ENCODE assay signal across 9 cellular contexts in the genomic region with DNA sequence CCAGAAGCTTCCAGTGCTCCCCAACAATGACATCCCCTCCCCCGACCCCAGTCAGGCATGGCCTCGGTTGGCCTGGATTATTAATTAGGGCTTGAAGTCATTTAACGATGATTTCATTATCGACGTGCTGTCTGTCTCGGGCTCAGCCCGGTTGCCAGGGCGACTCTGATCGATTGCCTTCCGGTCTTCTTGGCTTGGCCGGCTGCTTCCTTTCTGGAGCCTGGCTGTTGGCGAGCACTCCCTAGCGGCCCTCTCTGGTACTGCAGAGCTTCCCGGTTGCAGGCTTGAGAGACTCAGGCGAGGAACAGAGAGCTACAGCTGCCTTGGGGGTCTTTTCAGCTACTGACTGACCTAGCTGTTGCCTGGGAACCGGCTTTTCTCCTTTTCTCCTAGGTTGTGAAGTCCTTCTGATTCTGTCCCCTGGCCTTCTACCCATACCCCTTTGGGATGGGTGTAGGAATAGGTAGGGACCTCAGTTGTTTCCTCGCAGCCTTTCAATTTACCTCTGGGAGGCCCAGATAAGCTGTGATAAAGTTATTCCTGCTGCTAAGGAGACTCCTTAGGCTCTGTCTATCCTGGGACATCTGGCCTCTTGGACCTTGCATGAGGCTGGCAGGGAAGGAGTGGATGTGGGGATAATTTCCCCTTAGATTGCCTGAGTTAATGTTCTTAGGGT. TPM values are rescaled to one million over a fixed set of nuclear protein-coding genes. Genes with fewer than 3 reads are reported as not detected.
DNase-seq lines count a peak whose midpoint lies in the region; ATAC-seq and TF ChIP-seq lines count a peak whose summit lies in the region.
"Had no signal": no experiment of that assay in that cellular context is flagged by ENCODE, and none has a peak within 500 bp of the region (broad histone marks: within the 10 kb centered on the region; RNA-seq: fewer than 3 reads in every experiment).

No MANE protein-coding gene starts in this region.

- TF ChIP-seq POLR2A in GM18951 (IDR thresholded peaks at IDR 0.05; ENCODE audit: extremely low read depth, insufficient read depth, insufficient read length): peak; percentile 29

- H3K4me1 Mint-ChIP-seq in stimulated activated effector memory CD8-positive, alpha-beta T cell treated with anti-CD3 and anti-CD28 coated beads, Interleukin-12 subunit alpha, Interleukin-12 subunit beta, amount 100 ng/mL, for 72 hours: peaks cover 28% of the 10 kb centered on the region

- no peaks in the 10 kb centered on the region for H3K9me3 ChIP-seq in BLaER1 treated with 17β-estradiol and CSF1 and Interleukin-3, amounts not matched to agents 10 nM and 100 nM (replicated peaks in 1 of 11)

- H3K27ac Mint-ChIP-seq in stimulated activated effector memory CD8-positive, alpha-beta T cell treated with anti-CD3 and anti-CD28 coated beads, Interleukin-12 subunit alpha, Interleukin-12 subunit beta, amount 100 ng/mL, for 72 hours: peak overlapping the region; percentile 80

- peaks cover 52 to 86% (median 73%) of the 10 kb centered on the region in 11 experiments for H3K27me3 ChIP-seq in BLaER1 treated with 17β-estradiol and CSF1 and Interleukin-3, amounts not matched to agents 10 nM and 100 nM

- ATAC-seq in HG03354 (IDR thresholded peaks at IDR 0.05; ENCODE audit: poor library complexity, severe bottlenecking, unreplicated experiment): peak; percentile 76
- peak; percentile 76 for ATAC-seq in esophagus mucosa
- ATAC-seq in stimulated activated effector memory CD8-positive, alpha-beta T cell treated with anti-CD3 and anti-CD28 coated beads, Interleukin-12 subunit alpha, Interleukin-12 subunit beta, amount 100 ng/mL, for 72 hours: peak; percentile 88

- no peaks in the 10 kb centered on the region for H3K36me3 ChIP-seq in BLaER1 treated with 17β-estradiol and CSF1 and Interleukin-3, amounts not matched to agents 10 nM and 100 nM

- DNase-seq in NCI-H82 (lab: John Stamatoyannopoulos, UW) (peak; percentile 93), myocyte (ENCODE audit: low read depth) (peak; percentile 76)
- peak; percentile 81 for DNase-seq in activated CD8-positive, alpha-beta memory T cell treated with anti-CD3 and anti-CD28 coated beads, Interleukin-2, amount 50 U/mL, for 4 hours
- DNase-seq in stimulated activated effector memory CD8-positive, alpha-beta T cell treated with anti-CD3 and anti-CD28 coated beads, Interleukin-12 subunit alpha, Interleukin-12 subunit beta, amount 100 ng/mL, for 72 hours (ENCODE audit: low spot score in 2 of 2): peak; percentile 90 to 95

- H3K4me1 ChIP-seq in BLaER1 treated with 17β-estradiol and CSF1 and Interleukin-3, amounts not matched to agents 10 nM and 100 nM: peaks cover 26 to 50% (median 42%) of the 10 kb centered on the region in 10 experiments

- peak overlapping the region; percentile 46 to 85 (median 77) for H3K4me2 ChIP-seq in BLaER1 treated with 17β-estradiol and CSF1 and Interleukin-3, amounts not matched to agents 10 nM and 100 nM

- H3K9me3 Mint-ChIP-seq in stimulated activated effector memory CD8-positive, alpha-beta T cell treated with anti-CD3 and anti-CD28 coated beads, Interleukin-12 subunit alpha, Interleukin-12 subunit beta, amount 100 ng/mL, for 72 hours: no peaks in the 10 kb centered on the region

- no peak overlapping the region for H3K27ac ChIP-seq in BLaER1 treated with 17β-estradiol and CSF1 and Interleukin-3, amounts not matched to agents 10 nM and 100 nM

- H3K36me3 Mint-ChIP-seq in stimulated activated effector memory CD8-positive, alpha-beta T cell treated with anti-CD3 and anti-CD28 coated beads, Interleukin-12 subunit alpha, Interleukin-12 subunit beta, amount 100 ng/mL, for 72 hours: no peaks in the 10 kb centered on the region

- no peak overlapping the region for H3K4me3 ChIP-seq in BLaER1 treated with 17β-estradiol and CSF1 and Interleukin-3, amounts not matched to agents 10 nM and 100 nM

- peaks cover 0 to 10% (median 0%) of the 10 kb centered on the region in 11 experiments; a peak in 3 of 22 replicates for H4K20me1 ChIP-seq in BLaER1 treated with 17β-estradiol and CSF1 and Interleukin-3, amounts not matched to agents 10 nM and 100 nM

- in situ Hi-C loops in GM18951 (cut with MboI; ENCODE audit: low sequenced_read_pairs, unreplicated experiment): no loop called here

- H3K4me3 Mint-ChIP-seq in stimulated activated effector memory CD8-positive, alpha-beta T cell treated with anti-CD3 and anti-CD28 coated beads, Interleukin-12 subunit alpha, Interleukin-12 subunit beta, amount 100 ng/mL, for 72 hours: peak overlapping the region; percentile 53

- H3K9ac ChIP-seq in BLaER1 treated with 17β-estradiol and CSF1 and Interleukin-3, amounts not matched to agents 10 nM and 100 nM: no peak overlapping the region

RNA-seq across cellular contexts. Expression of gene CISTR, which starts 5.5 kb away (rescaled TPM):
- total RNA-seq in esophagus mucosa (not detected), myocyte (not detected in 2 replicates)
- polyA plus RNA-seq in myocyte (2012): not detected
- total RNA-seq: activated CD8-positive, alpha-beta memory T cell treated with anti-CD3 and anti-CD28 coated beads for 36 hours had no signal

RNA-seq across cellular contexts. Expression of gene CALCOCO1, which starts 30.0 kb away (rescaled TPM):
- total RNA-seq in esophagus mucosa (34.6 TPM), myocyte (147 and 173 TPM in 2 replicates)
- 239 TPM for polyA plus RNA-seq in myocyte (2012)
